Comparison of ENCODE assay signal across 9 cellular contexts in genomic region chr18:37717098-37717497, GRCh38.
"Had no signal": no experiment of that assay in that cellular context is flagged by ENCODE, and none has a peak within 500 bp of the region (broad histone marks: within the 10 kb centered on the region; RNA-seq: fewer than 3 reads in every experiment).

No MANE protein-coding gene starts in this region.

- FAIRE-seq: H1, H54, HTR-8/SVneo, K562 had no signal

- H3K4me2 ChIP-seq: GM23338 had no signal

- H3K4me3 ChIP-seq: GM23338, K562 had no signal

- DNase-seq: H9, HCEC 1CT, IMR-90, KG1 had no signal
